Comparison of ENCODE assay signal across 12 cellular contexts in the genomic region with DNA sequence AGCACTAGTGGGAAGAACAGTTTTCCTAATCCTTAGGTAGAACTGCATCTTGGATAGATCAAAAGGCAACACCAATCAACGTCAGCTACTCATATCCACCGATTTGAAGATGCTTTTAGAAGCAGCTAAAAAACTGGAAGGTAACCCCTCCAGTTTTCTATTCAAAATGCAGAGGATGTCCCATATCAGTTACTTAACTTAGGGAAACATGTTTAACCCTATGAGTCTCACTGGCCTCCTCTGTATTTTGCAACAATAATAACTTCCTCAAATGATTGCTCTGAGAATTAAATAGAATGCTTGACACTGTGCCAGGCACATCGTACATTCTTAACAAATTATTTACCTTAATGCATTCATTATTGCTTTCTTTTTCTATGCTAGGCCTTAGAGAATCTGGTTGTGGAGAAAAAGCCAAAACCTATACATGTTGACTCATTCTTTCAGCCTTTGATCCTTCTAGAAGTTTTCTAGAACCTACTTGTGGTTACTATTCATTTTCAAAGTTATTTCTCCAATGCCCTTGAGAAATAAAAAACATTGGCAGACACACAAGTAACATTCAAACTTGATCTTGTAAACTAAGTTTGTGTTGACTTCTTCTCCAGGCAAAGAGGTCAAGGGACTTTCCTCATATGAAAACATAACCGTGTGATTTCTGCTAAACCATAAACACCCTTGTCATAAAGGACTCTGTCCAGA. TPM values are rescaled to one million over a fixed set of nuclear protein-coding genes. Genes with fewer than 3 reads are reported as not detected.
A peak's percentile ranks its signal among the peaks of the same experiment; 100 is the strongest.
DNase-seq lines count a peak whose midpoint lies in the region; ATAC-seq, FAIRE-seq and TF ChIP-seq lines count a peak whose summit lies in the region.
"Had no signal": no experiment of that assay in that cellular context is flagged by ENCODE, and none has a peak within 500 bp of the region (broad histone marks: within the 10 kb centered on the region; RNA-seq: fewer than 3 reads in every experiment).

No MANE protein-coding gene starts in this region.

- peaks cover 33% of the 10 kb centered on the region for H3K36me3 Mint-ChIP-seq in activated CD4-positive, alpha-beta memory T cell treated with anti-CD3 and anti-CD28 coated beads for 36 hours

- no peak for TF ChIP-seq POLR2A in GM12892 (IDR thresholded peaks at IDR 0.05; ENCODE audit: low read depth, low read length)

- H3K4me1 ChIP-seq in ACC112 (ENCODE audit: control insufficient read depth, insufficient read depth, low read length, unreplicated experiment) (peaks cover 38% of the 10 kb centered on the region), fibroblast of lung (ENCODE audit: control insufficient read depth, extremely low read depth, insufficient read depth, low read length) (peaks cover 4% of the 10 kb centered on the region)
- H3K4me1 ChIP-seq: foreskin keratinocyte had no signal

- H3K4me2 ChIP-seq in fibroblast of lung (ENCODE audit: extremely low read depth, insufficient read depth, low read length): no peak overlapping the region

- no peak for ATAC-seq in SK-N-SH treated with all-trans-retinoic acid at 6 μM for 48 hours
- ATAC-seq: foreskin keratinocyte, left cardiac atrium had no signal

- FAIRE-seq in GM12892 (lab: Jason Lieb, UNC): peak; percentile 79
- FAIRE-seq in urothelium cell line (lab: Jason Lieb, UNC): no peak

- H3K79me2 ChIP-seq in ACC112 (ENCODE audit: control insufficient read depth, insufficient read depth, low read length, unreplicated experiment) (peaks cover 93% of the 10 kb centered on the region), fibroblast of lung (ENCODE audit: control insufficient read depth, insufficient read depth, low read length) (peaks cover 56% of the 10 kb centered on the region)

- intact Hi-C loops in activated CD4-positive, alpha-beta memory T cell treated with anti-CD3 and anti-CD28 coated beads for 36 hours (cut with micrococcal nuclease): loop anchor here (1.0 to 2.0 kb wide), 2 partner anchors 151 to 1095 kb away; no protein-coding TSS in a partner anchor

- no peaks in the 10 kb centered on the region for H3K9me3 Mint-ChIP-seq in activated CD4-positive, alpha-beta memory T cell treated with anti-CD3 and anti-CD28 coated beads for 36 hours

- no peaks in the 10 kb centered on the region for H3K27me3 Mint-ChIP-seq in activated CD4-positive, alpha-beta memory T cell treated with anti-CD3 and anti-CD28 coated beads for 36 hours

- H4K20me1 ChIP-seq in fibroblast of lung (ENCODE audit: control insufficient read depth, extremely low read depth, insufficient read depth, low read length): no peaks in the 10 kb centered on the region

- H3K4me3 ChIP-seq in ACC112 (ENCODE audit: low read depth, low read length): peak overlapping the region; percentile 34; the same call in 1 of the 2 replicates
- H3K4me3 ChIP-seq in fibroblast of lung (replicated peaks in 1 of 4; ENCODE audit: control extremely low read depth in 1 of 4, insufficient read depth in 1 of 4, low read depth in 3 of 4, low read length in 4 of 4): no peak overlapping the region

- H2AFZ ChIP-seq in ACC112 (ENCODE audit: low read length, unreplicated experiment) (no peak overlapping the region), fibroblast of lung (ENCODE audit: low read length) (no peak overlapping the region)

- H3K27ac Mint-ChIP-seq in activated CD4-positive, alpha-beta memory T cell treated with anti-CD3 and anti-CD28 coated beads for 36 hours: peak overlapping the region; percentile 83

- H3K27me3 ChIP-seq in ACC112 (ENCODE audit: insufficient read depth, low read length) (no peaks in the 10 kb centered on the region), fibroblast of lung (ENCODE audit: control insufficient read depth, insufficient read depth, low read length) (no peaks in the 10 kb centered on the region)
- H3K27me3 ChIP-seq: foreskin keratinocyte had no signal

- peaks cover 10% of the 10 kb centered on the region; the same call in 1 of the 2 replicates for H3K36me3 ChIP-seq in ACC112 (ENCODE audit: insufficient read depth, low read length)
- H3K36me3 ChIP-seq in fibroblast of lung (ENCODE audit: control insufficient read depth, insufficient read depth, low read length): no peaks in the 10 kb centered on the region

- H3K4me3 Mint-ChIP-seq in activated CD4-positive, alpha-beta memory T cell treated with anti-CD3 and anti-CD28 coated beads for 36 hours: peak overlapping the region; percentile 74
- H3K4me3 Mint-ChIP-seq: neural crest cell had no signal

- H3K9ac ChIP-seq in fibroblast of lung (ENCODE audit: insufficient read depth, low read length): no peak overlapping the region

- CTCF ChIA-PET in activated CD4-positive, alpha-beta memory T cell treated with anti-CD3 and anti-CD28 coated beads for 36 hours (lab: Charles Lee): no interaction called here

- H3K27ac ChIP-seq in ACC112 (ENCODE audit: low read depth, low read length) (peak overlapping the region; percentile 31), fibroblast of lung (ENCODE audit: insufficient read depth, low read length) (no peak overlapping the region)
- H3K27ac ChIP-seq: foreskin keratinocyte had no signal

- H3K4me1 Mint-ChIP-seq in activated CD4-positive, alpha-beta memory T cell treated with anti-CD3 and anti-CD28 coated beads for 36 hours (ENCODE audit: low read depth): peaks cover 77% of the 10 kb centered on the region

- POLR2A ChIA-PET in activated CD4-positive, alpha-beta memory T cell treated with anti-CD3 and anti-CD28 coated beads for 36 hours (lab: Charles Lee): interaction anchor here (1.0 to 1.3 kb wide), 2 partner anchors 26 to 110 kb away, joined by 3 to 5 read pairs; no protein-coding TSS in a partner anchor

- no peak for TF ChIP-seq CTCF in fibroblast of lung (conservative IDR thresholded peaks at IDR 0.05 in 1 of 2, IDR thresholded peaks at IDR 0.05 in 1 of 2; ENCODE audit: low read depth in 1 of 2, low read length in 2 of 2)

- DNase-seq in GM12892 (ENCODE audit: insufficient read length) (no peak), fibroblast of lung (ENCODE audit: low read depth in 2 of 2) (peak; percentile 17 to 37), urothelium cell line (ENCODE audit: low spot score) (no peak), HuH-7.5 (ENCODE audit: low spot score) (no peak), LoVo (ENCODE audit: low spot score) (no peak)
- DNase-seq in activated CD4-positive, alpha-beta memory T cell treated with anti-CD3 and anti-CD28 coated beads for 36 hours: no peak
- DNase-seq: foreskin keratinocyte; left cardiac atrium; stimulated activated CD8-positive, alpha-beta memory T cell treated with anti-CD3 and anti-CD28 coated beads, Interleukin-4, amount 100 ng/mL, for 48 hours had no signal

- H3K9me3 ChIP-seq in fibroblast of lung (ENCODE audit: control insufficient read depth, insufficient read depth, low read depth, low read length): no peaks in the 10 kb centered on the region

TF ChIP-seq in SK-N-SH treated with all-trans-retinoic acid at 6 μM for 48 hours, 23 proteins besides CTCF, POLR2A, EP300 and RAD21:
- no peak for TF ChIP-seq ZFP3 (CRISPR knock-in tag; IDR thresholded peaks at IDR 0.05)

RNA-seq across cellular contexts. Expression of a gene that starts 4.7 kb away (rescaled TPM):
- polyA plus RNA-seq in GM12892 (2012; ENCODE audit: missing spikeins): 36.6 TPM
- 100 to 1,000 TPM; 134 to 139 TPM for total RNA-seq in activated CD4-positive, alpha-beta memory T cell treated with anti-CD3 and anti-CD28 coated beads for 36 hours
- total RNA-seq in fibroblast of lung: 11.8 and 26.3 TPM in 2 replicates
- 20.8 and 36.3 TPM in 2 replicates for polyA plus RNA-seq in fibroblast of lung
- 14.1 and 19.7 TPM in 2 replicates for polyA plus RNA-seq in fibroblast of lung (2012)
- 28.5 and 30.9 TPM in 2 replicates for polyA minus RNA-seq in fibroblast of lung (ENCODE audit: low replicate concordance)

Comparison
In these comparisons a context has a peak if more than half of its experiments do, and no peak if none do; other contexts are left out.
1. DNase-seq: peak in fibroblast of lung (2 of 2); none in GM12892 (single experiment), activated CD4-positive, alpha-beta memory T cell treated with anti-CD3 and anti-CD28 coated beads for 36 hours (single experiment), urothelium cell line (single experiment), HuH-7.5 (single experiment) and LoVo (single experiment).